Comparison of ENCODE assay signal across 1 cellular context in the genomic region with DNA sequence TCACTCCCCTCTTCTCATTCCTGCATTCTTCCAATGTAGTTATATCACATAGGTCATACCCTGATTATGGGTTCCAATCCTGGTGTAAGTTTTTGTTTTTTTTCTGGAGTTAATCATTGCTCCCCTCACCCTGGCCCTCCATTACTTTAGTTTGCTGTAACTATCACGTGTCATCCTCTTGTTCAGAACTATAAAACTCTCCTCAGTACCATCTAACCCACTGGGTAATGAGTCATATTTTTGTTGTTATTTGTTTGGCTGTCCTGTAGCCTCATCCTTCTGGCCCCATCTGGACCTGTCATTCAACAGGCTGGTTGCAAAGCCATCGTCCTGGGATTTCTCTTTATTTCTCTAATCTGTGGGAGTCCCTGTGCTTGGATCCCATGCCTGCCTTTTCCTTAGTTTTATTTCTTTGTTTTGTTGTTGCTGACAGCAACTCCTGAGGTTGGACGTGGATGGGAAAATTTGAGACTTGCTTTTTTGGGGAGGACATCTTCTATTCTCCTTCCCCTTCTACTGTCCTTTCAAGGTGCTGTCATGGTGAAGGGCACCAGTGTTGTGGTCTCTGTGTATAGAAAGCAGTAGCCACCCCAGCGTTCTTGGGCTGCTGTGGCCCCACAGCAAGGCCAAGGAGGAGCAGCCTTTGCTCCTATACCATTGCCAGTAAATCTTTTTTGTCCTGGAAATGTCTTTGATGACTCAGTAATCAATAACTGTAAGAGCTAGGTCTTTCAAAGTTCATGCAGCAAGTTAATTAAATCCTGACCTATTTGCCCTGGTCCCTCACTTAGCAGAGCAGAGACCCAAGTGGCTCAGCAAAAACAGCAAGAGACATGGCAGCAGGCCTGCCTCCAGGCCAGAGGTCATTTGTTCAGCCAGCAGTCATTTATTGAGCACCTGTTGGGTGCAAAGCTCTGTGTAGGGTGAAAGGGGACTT.
TF ChIP-seq lines count a peak whose summit lies in the region.

No MANE protein-coding gene starts in this region.

TF ChIP-seq in HepG2, 621 proteins besides CTCF, POLR2A, EP300 and RAD21 (continued from another document and continues in another):
- TF ChIP-seq, protein P1, sequence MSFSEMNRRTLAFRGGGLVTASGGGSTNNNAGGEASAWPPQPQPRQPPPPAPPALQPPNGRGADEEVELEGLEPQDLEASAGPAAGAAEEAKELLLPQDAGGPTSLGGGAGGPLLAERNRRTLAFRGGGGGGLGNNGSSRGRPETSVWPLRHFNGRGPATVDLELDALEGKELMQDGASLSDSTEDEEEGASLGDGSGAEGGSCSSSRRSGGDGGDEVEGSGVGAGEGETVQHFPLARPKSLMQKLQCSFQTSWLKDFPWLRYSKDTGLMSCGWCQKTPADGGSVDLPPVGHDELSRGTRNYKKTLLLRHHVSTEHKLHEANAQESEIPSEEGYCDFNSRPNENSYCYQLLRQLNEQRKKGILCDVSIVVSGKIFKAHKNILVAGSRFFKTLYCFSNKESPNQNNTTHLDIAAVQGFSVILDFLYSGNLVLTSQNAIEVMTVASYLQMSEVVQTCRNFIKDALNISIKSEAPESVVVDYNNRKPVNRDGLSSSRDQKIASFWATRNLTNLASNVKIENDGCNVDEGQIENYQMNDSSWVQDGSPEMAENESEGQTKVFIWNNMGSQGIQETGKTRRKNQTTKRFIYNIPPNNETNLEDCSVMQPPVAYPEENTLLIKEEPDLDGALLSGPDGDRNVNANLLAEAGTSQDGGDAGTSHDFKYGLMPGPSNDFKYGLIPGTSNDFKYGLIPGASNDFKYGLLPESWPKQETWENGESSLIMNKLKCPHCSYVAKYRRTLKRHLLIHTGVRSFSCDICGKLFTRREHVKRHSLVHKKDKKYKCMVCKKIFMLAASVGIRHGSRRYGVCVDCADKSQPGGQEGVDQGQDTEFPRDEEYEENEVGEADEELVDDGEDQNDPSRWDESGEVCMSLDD (CRISPR knock-in tag; IDR thresholded peaks at IDR 0.05; ENCODE audit: borderline replicate concordance) = no peak
- TF ChIP-seq SP5 (CRISPR knock-in tag; IDR thresholded peaks at IDR 0.05; ENCODE audit: borderline replicate concordance, low read depth) (peak; percentile 49; the same call in 1 of the 2 replicates), MEF2D (CRISPR knock-in tag; IDR thresholded peaks at IDR 0.05) (peak; percentile 78), ZNF263 (CRISPR knock-in tag; IDR thresholded peaks at IDR 0.05) (peak; percentile 25; the same call in 1 of the 2 replicates), HNRNPL (IDR thresholded peaks at IDR 0.05; ENCODE audit: low read depth, low read length) (no peak), ZNF260 (CRISPR knock-in tag; IDR thresholded peaks at IDR 0.05; ENCODE audit: borderline replicate concordance, low read depth) (no peak), RXRB (CRISPR knock-in tag; IDR thresholded peaks at IDR 0.05; ENCODE audit: borderline replicate concordance) (peak; percentile 90), ZFX (CRISPR knock-in tag; IDR thresholded peaks at IDR 0.05; ENCODE audit: low read depth) (peak; percentile 60; the same call in 1 of the 2 replicates), ZNF335 (CRISPR knock-in tag; IDR thresholded peaks at IDR 0.05) (no peak), KMT2B (CRISPR knock-in tag; IDR thresholded peaks at IDR 0.05) (no peak; the same call in 1 of the 2 replicates), CREM (IDR thresholded peaks at IDR 0.05) (peak; percentile 88; the same call in 1 of the 2 replicates), CREM (CRISPR knock-in tag; IDR thresholded peaks at IDR 0.05) (no peak), TMF1 (CRISPR knock-in tag; IDR thresholded peaks at IDR 0.05; ENCODE audit: low read depth) (no peak), HNF4A (CRISPR knock-in tag; IDR thresholded peaks at IDR 0.05) (peak; percentile 84), CHD2 (IDR thresholded peaks at IDR 0.05; ENCODE audit: low read depth, low read length) (no peak), IRF2 (CRISPR knock-in tag; IDR thresholded peaks at IDR 0.05) (peak; percentile 59), CCAR2 (optimal IDR thresholded peaks at IDR 0.05; ENCODE audit: low read depth, low read length) (no peak), JUN (CRISPR knock-in tag; IDR thresholded peaks at IDR 0.05) (peak; percentile 57; the same call in 1 of the 2 replicates), ZNF614 (CRISPR knock-in tag; IDR thresholded peaks at IDR 0.05; ENCODE audit: borderline replicate concordance) (0 out of 2 replicates have a peak, but pooled peaks have one; percentile 21), GATAD1 (CRISPR knock-in tag; IDR thresholded peaks at IDR 0.05) (peak; percentile 29; the same call in 1 of the 2 replicates), NRL (CRISPR knock-in tag; IDR thresholded peaks at IDR 0.05; ENCODE audit: borderline replicate concordance) (no peak), TAF15 (IDR thresholded peaks at IDR 0.05; ENCODE audit: low read depth, low read length, poor library complexity, severe bottlenecking) (no peak), NCOA2 (CRISPR knock-in tag; IDR thresholded peaks at IDR 0.05) (peak; percentile 91), RFX1 (IDR thresholded peaks at IDR 0.05) (no peak), ZNF615 (CRISPR knock-in tag; IDR thresholded peaks at IDR 0.05; ENCODE audit: borderline replicate concordance) (peak; percentile 62; the same call in 1 of the 2 replicates), ELF3 (CRISPR knock-in tag; IDR thresholded peaks at IDR 0.05) (no peak; the same call in none of the 2 replicates), ZNF782 (CRISPR knock-in tag; IDR thresholded peaks at IDR 0.05; ENCODE audit: borderline replicate concordance) (0 out of 2 replicates have a peak, but pooled peaks have one; percentile 30), ZNF44 (CRISPR knock-in tag; IDR thresholded peaks at IDR 0.05) (no peak), HOXA3 (CRISPR knock-in tag; IDR thresholded peaks at IDR 0.05) (peak; percentile 51; the same call in 1 of the 2 replicates), LCORL (IDR thresholded peaks at IDR 0.05) (no peak), LCORL (CRISPR knock-in tag; IDR thresholded peaks at IDR 0.05) (peak; percentile 34; the same call in 1 of the 2 replicates), ZNF737 (CRISPR knock-in tag; IDR thresholded peaks at IDR 0.05; ENCODE audit: borderline replicate concordance) (no peak), RAD51 (IDR thresholded peaks at IDR 0.05; ENCODE audit: borderline replicate concordance) (no peak), PITX1 (CRISPR knock-in tag; IDR thresholded peaks at IDR 0.05) (peak; percentile 79; the same call in 1 of the 2 replicates), ZIK1 (CRISPR knock-in tag; IDR thresholded peaks at IDR 0.05; ENCODE audit: borderline replicate concordance, low read depth) (no peak), JUND (CRISPR knock-in tag; IDR thresholded peaks at IDR 0.05) (peak; percentile 75), CEBPB (IDR thresholded peaks at IDR 0.05; ENCODE audit: borderline replicate concordance, low read depth, low read length) (no peak), ZNF776 (CRISPR knock-in tag; IDR thresholded peaks at IDR 0.05) (no peak)
- TF ChIP-seq, protein P2, sequence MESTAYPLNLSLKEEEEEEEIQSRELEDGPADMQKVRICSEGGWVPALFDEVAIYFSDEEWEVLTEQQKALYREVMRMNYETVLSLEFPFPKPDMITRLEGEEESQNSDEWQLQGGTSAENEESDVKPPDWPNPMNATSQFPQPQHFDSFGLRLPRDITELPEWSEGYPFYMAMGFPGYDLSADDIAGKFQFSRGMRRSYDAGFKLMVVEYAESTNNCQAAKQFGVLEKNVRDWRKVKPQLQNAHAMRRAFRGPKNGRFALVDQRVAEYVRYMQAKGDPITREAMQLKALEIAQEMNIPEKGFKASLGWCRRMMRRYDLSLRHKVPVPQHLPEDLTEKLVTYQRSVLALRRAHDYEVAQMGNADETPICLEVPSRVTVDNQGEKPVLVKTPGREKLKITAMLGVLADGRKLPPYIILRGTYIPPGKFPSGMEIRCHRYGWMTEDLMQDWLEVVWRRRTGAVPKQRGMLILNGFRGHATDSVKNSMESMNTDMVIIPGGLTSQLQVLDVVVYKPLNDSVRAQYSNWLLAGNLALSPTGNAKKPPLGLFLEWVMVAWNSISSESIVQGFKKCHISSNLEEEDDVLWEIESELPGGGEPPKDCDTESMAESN (CRISPR knock-in tag; conservative IDR thresholded peaks at IDR 0.05) = 0 out of 2 replicates have a peak, but pooled peaks have one; percentile 14
- TF ChIP-seq, protein P3, sequence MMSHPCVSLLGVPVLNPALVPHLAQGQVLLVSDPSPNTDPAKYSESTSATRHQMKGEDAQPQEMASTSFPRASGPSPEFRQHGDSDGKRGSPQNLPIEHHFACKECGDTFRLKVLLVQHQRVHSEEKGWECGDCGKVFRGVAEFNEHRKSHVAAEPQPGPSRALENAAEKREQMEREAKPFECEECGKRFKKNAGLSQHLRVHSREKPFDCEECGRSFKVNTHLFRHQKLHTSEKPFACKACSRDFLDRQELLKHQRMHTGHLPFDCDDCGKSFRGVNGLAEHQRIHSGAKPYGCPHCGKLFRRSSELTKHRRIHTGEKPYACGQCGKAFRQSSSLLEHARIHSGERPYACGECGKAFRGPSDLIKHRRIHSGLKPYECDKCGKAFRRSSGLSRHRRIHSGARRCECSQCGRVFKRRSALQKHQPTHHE (CRISPR knock-in tag; IDR thresholded peaks at IDR 0.05; ENCODE audit: borderline replicate concordance) = no peak
- TF ChIP-seq, protein P4, sequence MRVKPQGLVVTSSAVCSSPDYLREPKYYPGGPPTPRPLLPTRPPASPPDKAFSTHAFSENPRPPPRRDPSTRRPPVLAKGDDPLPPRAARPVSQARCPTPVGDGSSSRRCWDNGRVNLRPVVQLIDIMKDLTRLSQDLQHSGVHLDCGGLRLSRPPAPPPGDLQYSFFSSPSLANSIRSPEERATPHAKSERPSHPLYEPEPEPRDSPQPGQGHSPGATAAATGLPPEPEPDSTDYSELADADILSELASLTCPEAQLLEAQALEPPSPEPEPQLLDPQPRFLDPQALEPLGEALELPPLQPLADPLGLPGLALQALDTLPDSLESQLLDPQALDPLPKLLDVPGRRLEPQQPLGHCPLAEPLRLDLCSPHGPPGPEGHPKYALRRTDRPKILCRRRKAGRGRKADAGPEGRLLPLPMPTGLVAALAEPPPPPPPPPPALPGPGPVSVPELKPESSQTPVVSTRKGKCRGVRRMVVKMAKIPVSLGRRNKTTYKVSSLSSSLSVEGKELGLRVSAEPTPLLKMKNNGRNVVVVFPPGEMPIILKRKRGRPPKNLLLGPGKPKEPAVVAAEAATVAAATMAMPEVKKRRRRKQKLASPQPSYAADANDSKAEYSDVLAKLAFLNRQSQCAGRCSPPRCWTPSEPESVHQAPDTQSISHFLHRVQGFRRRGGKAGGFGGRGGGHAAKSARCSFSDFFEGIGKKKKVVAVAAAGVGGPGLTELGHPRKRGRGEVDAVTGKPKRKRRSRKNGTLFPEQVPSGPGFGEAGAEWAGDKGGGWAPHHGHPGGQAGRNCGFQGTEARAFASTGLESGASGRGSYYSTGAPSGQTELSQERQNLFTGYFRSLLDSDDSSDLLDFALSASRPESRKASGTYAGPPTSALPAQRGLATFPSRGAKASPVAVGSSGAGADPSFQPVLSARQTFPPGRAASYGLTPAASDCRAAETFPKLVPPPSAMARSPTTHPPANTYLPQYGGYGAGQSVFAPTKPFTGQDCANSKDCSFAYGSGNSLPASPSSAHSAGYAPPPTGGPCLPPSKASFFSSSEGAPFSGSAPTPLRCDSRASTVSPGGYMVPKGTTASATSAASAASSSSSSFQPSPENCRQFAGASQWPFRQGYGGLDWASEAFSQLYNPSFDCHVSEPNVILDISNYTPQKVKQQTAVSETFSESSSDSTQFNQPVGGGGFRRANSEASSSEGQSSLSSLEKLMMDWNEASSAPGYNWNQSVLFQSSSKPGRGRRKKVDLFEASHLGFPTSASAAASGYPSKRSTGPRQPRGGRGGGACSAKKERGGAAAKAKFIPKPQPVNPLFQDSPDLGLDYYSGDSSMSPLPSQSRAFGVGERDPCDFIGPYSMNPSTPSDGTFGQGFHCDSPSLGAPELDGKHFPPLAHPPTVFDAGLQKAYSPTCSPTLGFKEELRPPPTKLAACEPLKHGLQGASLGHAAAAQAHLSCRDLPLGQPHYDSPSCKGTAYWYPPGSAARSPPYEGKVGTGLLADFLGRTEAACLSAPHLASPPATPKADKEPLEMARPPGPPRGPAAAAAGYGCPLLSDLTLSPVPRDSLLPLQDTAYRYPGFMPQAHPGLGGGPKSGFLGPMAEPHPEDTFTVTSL (CRISPR knock-in tag; IDR thresholded peaks at IDR 0.05; ENCODE audit: borderline replicate concordance) = peak; percentile 66; the same call in 1 of the 2 replicates
- TF ChIP-seq, protein P5, sequence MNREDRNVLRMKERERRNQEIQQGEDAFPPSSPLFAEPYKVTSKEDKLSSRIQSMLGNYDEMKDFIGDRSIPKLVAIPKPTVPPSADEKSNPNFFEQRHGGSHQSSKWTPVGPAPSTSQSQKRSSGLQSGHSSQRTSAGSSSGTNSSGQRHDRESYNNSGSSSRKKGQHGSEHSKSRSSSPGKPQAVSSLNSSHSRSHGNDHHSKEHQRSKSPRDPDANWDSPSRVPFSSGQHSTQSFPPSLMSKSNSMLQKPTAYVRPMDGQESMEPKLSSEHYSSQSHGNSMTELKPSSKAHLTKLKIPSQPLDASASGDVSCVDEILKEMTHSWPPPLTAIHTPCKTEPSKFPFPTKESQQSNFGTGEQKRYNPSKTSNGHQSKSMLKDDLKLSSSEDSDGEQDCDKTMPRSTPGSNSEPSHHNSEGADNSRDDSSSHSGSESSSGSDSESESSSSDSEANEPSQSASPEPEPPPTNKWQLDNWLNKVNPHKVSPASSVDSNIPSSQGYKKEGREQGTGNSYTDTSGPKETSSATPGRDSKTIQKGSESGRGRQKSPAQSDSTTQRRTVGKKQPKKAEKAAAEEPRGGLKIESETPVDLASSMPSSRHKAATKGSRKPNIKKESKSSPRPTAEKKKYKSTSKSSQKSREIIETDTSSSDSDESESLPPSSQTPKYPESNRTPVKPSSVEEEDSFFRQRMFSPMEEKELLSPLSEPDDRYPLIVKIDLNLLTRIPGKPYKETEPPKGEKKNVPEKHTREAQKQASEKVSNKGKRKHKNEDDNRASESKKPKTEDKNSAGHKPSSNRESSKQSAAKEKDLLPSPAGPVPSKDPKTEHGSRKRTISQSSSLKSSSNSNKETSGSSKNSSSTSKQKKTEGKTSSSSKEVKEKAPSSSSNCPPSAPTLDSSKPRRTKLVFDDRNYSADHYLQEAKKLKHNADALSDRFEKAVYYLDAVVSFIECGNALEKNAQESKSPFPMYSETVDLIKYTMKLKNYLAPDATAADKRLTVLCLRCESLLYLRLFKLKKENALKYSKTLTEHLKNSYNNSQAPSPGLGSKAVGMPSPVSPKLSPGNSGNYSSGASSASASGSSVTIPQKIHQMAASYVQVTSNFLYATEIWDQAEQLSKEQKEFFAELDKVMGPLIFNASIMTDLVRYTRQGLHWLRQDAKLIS (CRISPR knock-in tag; IDR thresholded peaks at IDR 0.05) = no peak; the same call in 1 of the 2 replicates
- TF ChIP-seq, protein P6, sequence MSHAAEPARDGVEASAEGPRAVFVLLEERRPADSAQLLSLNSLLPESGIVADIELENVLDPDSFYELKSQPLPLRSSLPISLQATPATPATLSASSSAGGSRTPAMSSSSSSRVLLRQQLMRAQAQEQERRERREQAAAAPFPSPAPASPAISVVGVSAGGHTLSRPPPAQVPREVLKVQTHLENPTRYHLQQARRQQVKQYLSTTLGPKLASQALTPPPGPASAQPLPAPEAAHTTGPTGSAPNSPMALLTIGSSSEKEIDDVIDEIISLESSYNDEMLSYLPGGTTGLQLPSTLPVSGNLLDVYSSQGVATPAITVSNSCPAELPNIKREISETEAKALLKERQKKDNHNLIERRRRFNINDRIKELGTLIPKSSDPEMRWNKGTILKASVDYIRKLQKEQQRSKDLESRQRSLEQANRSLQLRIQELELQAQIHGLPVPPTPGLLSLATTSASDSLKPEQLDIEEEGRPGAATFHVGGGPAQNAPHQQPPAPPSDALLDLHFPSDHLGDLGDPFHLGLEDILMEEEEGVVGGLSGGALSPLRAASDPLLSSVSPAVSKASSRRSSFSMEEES (CRISPR knock-in tag; IDR thresholded peaks at IDR 0.05) = no peak
